In the genomic region with DNA sequence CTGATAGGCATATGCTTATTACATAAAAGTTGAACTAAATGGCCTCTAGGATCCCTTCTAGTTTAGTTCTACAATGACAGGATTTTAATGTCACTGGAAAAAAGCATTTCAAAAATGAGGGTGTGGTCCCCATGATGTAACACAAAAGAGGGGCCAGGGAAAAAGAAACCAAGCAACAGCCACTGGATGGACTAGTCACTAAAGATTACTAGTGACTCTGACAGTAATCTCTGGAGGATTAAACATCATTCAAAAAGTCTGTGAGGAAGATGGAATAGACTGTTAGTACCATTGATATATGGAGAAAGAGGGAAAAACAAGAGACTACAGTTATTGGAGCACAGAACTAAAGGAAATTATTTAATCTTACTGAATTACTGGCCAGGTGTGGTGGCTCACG, we compare ENCODE assay signal across 23 cellular contexts. TPM values are rescaled to one million over a fixed set of nuclear protein-coding genes. Genes with fewer than 3 reads are reported as not detected.
DNase-seq lines count a peak whose midpoint lies in the region; ATAC-seq and TF ChIP-seq lines count a peak whose summit lies in the region.
"Had no signal": no experiment of that assay in that cellular context is flagged by ENCODE, and none has a peak within 500 bp of the region (broad histone marks: within the 10 kb centered on the region; RNA-seq: fewer than 3 reads in every experiment).

No MANE protein-coding gene starts in this region.

- H3K4me1 Mint-ChIP-seq in MCF 10A (ENCODE audit: insufficient read depth, unreplicated experiment) (peaks cover 19% of the 10 kb centered on the region), mesothelial cell of epicardium (peaks cover 16% of the 10 kb centered on the region)

- H3K4me3 ChIP-seq in breast epithelium, result no peak overlapping the region
- H3K4me3 ChIP-seq: BLaER1, K562 had no signal

- POLR2A ChIA-PET in MCF 10A (lab: Yijun Ruan, JAX), result interaction anchor here (0.7 kb wide), 1 partner anchor 23 kb away, joined by 3 read pairs; the partner anchor contains the start of gene SOWAHC
- POLR2A ChIA-PET in RWPE1 (lab: Yijun Ruan, JAX; ENCODE audit: low non-redundant PET), result no interaction called here

- H3K27me3 Mint-ChIP-seq in MCF 10A (ENCODE audit: insufficient read depth, unreplicated experiment) (no peaks in the 10 kb centered on the region), mesothelial cell of epicardium (ENCODE audit: low read depth) (no peaks in the 10 kb centered on the region)

- DNase-seq in MCF 10A (ENCODE audit: unreplicated experiment) (no peak), breast epithelium (ENCODE audit: low spot score in 2 of 2) (no peak), RWPE1 (ENCODE audit: low spot score) (no peak), mesothelial cell of epicardium (ENCODE audit: low spot score in 2 of 2, unreplicated experiment in 2 of 2) (no peak), OCI-M1 (lab: John Stamatoyannopoulos, UW) (no peak), posterior cingulate gyrus (no peak)
- no peak for DNase-seq in central memory CD4-positive, alpha-beta T cell
- DNase-seq: CD4-positive, alpha-beta memory T cell; DMS79 treated with DMSO at 0.1 percent for 48 hours; HCEC 1CT; MV-4-11; NCI-H187; NCI-H2107; NCI-H2227 treated with DMSO at 0.1 percent for 48 hours; NCI-H510A treated with DMSO at 0.1 percent for 48 hours; NCI-H774; SHP77 treated with DMSO at 0.1 percent for 48 hours; SK-N-SH had no signal

- no TSS peak for BruUV-seq in MCF 10A (replicated peaks; lab: Mats Ljungman, UMichigan)

- no peak for ATAC-seq in GM21529 (IDR thresholded peaks at IDR 0.05; ENCODE audit: unreplicated experiment)
- ATAC-seq: K562 had no signal

- CTCF ChIA-PET in MCF 10A (lab: Yijun Ruan, JAX), result no interaction called here
- CTCF ChIA-PET in RWPE1 (lab: Yijun Ruan, JAX), result no interaction called here

- H3K9me3 Mint-ChIP-seq in MCF 10A (ENCODE audit: unreplicated experiment) (no peaks in the 10 kb centered on the region), mesothelial cell of epicardium (no peaks in the 10 kb centered on the region)
- H3K9me3 Mint-ChIP-seq: CD4-positive, alpha-beta memory T cell had no signal

- TF ChIP-seq CTCF in MCF 10A (IDR thresholded peaks at IDR 0.05; ENCODE audit: unreplicated experiment) (no peak), breast epithelium (IDR thresholded peaks at IDR 0.05) (no peak), RWPE1 (conservative IDR thresholded peaks at IDR 0.05; ENCODE audit: low read depth) (no peak), mesothelial cell of epicardium (IDR thresholded peaks at IDR 0.05; ENCODE audit: unreplicated experiment) (no peak)

- H3K36me3 Mint-ChIP-seq in MCF 10A (ENCODE audit: insufficient read depth, unreplicated experiment), result peaks cover 28% of the 10 kb centered on the region
- H3K36me3 Mint-ChIP-seq in mesothelial cell of epicardium, result peaks cover 14% of the 10 kb centered on the region
- H3K36me3 Mint-ChIP-seq: CD4-positive, alpha-beta memory T cell had no signal

- intact Hi-C loops in MCF 10A (cut with micrococcal nuclease) (no loop called here), breast epithelium (cut with DNase I; ENCODE audit: low total_unique reads) (no loop called here), posterior cingulate gyrus (cut with DNase I) (no loop called here)

- H3K9me3 ChIP-seq in breast epithelium, result no peaks in the 10 kb centered on the region
- H3K9me3 ChIP-seq: BLaER1, SK-N-SH had no signal

- H3K4me1 ChIP-seq in breast epithelium, result no peaks in the 10 kb centered on the region
- H3K4me1 ChIP-seq: BLaER1 had no signal

- H3K27ac ChIP-seq in breast epithelium (no peak overlapping the region), RWPE1 (peak overlapping the region; percentile 35)
- H3K27ac ChIP-seq: 22Rv1, BLaER1 had no signal

- no peak for TF ChIP-seq POLR2A in breast epithelium (IDR thresholded peaks at IDR 0.05)

- H3K4me3 Mint-ChIP-seq in MCF 10A (ENCODE audit: unreplicated experiment), result no peak overlapping the region
- no peak overlapping the region for H3K4me3 Mint-ChIP-seq in mesothelial cell of epicardium
- H3K4me3 Mint-ChIP-seq: CD4-positive, alpha-beta memory T cell had no signal

- no peaks in the 10 kb centered on the region for H3K36me3 ChIP-seq in breast epithelium
- H3K36me3 ChIP-seq: BLaER1 had no signal

- peak overlapping the region; percentile 75 for H3K27ac Mint-ChIP-seq in MCF 10A (ENCODE audit: low read depth, unreplicated experiment)
- peak overlapping the region; percentile 55 for H3K27ac Mint-ChIP-seq in mesothelial cell of epicardium

- H3K27me3 ChIP-seq in breast epithelium, result no peaks in the 10 kb centered on the region
- H3K27me3 ChIP-seq: BLaER1 had no signal

RNA-seq across cellular contexts. Expression of gene SEPTIN10, which starts 22.5 kb away (rescaled TPM):
- total RNA-seq in MCF 10A (2022) (78.9 and 105 TPM in 2 replicates), breast epithelium (100 to 1,000 TPM in 2 of 3 donors, 10 to 100 TPM in 1; 93.5 to 116 (median 100) TPM), mesothelial cell of epicardium (64.9 to 69.2 TPM (median 69.1 TPM) in 3 replicates)
- total RNA-seq: OCI-LY7 had no signal

RNA-seq across cellular contexts. Expression of gene SOWAHC, which starts 22.9 kb away (rescaled TPM):
- total RNA-seq in MCF 10A (2022) (25.6 and 35.3 TPM in 2 replicates), breast epithelium (10 to 100 TPM in 2 of 3 donors, 1 to 10 TPM in 1; 9.1 to 18.4 (median 14.7) TPM), mesothelial cell of epicardium (15.9 to 16.8 TPM (median 16.0 TPM) in 3 replicates)
- total RNA-seq: OCI-LY7 had no signal
